In genomic region chr3:59128685-59129084, GRCh38 we compare ENCODE assay signal across 1 cellular context.
A peak's percentile ranks its signal among the peaks of the same experiment; 100 is the strongest.
TF ChIP-seq lines count a peak whose summit lies in the region.

No MANE protein-coding gene starts in this region.

TF ChIP-seq in WTC11, 78 proteins besides CTCF, POLR2A, EP300 and RAD21 (continued from another document):
- TF ChIP-seq ZNF425 (CRISPR knock-in tag; conservative IDR thresholded peaks at IDR 0.05) (no peak), ZNF232 (CRISPR knock-in tag; IDR thresholded peaks at IDR 0.05) (no peak), FOXP4 (CRISPR knock-in tag; IDR thresholded peaks at IDR 0.05) (peak; percentile 36; the same call in 1 of the 2 replicates), ZNF396 (CRISPR knock-in tag; IDR thresholded peaks at IDR 0.05; ENCODE audit: borderline replicate concordance) (0 out of 2 replicates have a peak, but pooled peaks have one; percentile 67), MAX (CRISPR knock-in tag; IDR thresholded peaks at IDR 0.05) (peak; percentile 52; the same call in 1 of the 2 replicates), ATF3 (CRISPR knock-in tag; conservative IDR thresholded peaks at IDR 0.05) (no peak), ZNF423 (CRISPR knock-in tag; IDR thresholded peaks at IDR 0.05) (peak; percentile 61)
